1 cellular context compared by ENCODE assay signal in genomic region chr6:163570579-163571231, GRCh38.
A peak's percentile ranks its signal among the peaks of the same experiment; 100 is the strongest.
TF ChIP-seq lines count a peak whose summit lies in the region.

No MANE protein-coding gene starts in this region.

TF ChIP-seq in K562, 482 proteins besides CTCF, POLR2A, EP300 and RAD21 (continued from another document and continues in another):
- TF ChIP-seq ZNF398 (CRISPR knock-in tag; IDR thresholded peaks at IDR 0.05) (no peak), SRSF9 (IDR thresholded peaks at IDR 0.05; ENCODE audit: borderline replicate concordance, low read depth, low read length) (no peak), ZNF217 (CRISPR knock-in tag; IDR thresholded peaks at IDR 0.05) (no peak), ZNF76 (CRISPR knock-in tag; IDR thresholded peaks at IDR 0.05; ENCODE audit: borderline replicate concordance) (no peak), GATA2 (CRISPR knock-in tag; IDR thresholded peaks at IDR 0.05) (no peak), CLOCK (CRISPR knock-in tag; IDR thresholded peaks at IDR 0.05; ENCODE audit: borderline replicate concordance) (no peak), CEBPB (tag; IDR thresholded peaks at IDR 0.05) (no peak), ZNF639 (CRISPR knock-in tag; conservative IDR thresholded peaks at IDR 0.05 in 1 of 2, IDR thresholded peaks at IDR 0.05 in 1 of 2) (0 out of 4 replicates have a peak, but pooled peaks of 1 of the 2 experiments have one; percentile 26), PHTF2 (CRISPR knock-in tag; IDR thresholded peaks at IDR 0.05) (no peak), LARP7 (IDR thresholded peaks at IDR 0.05) (0 out of 2 replicates have a peak, but pooled peaks have one; percentile 34), RNF2 (IDR thresholded peaks at IDR 0.05) (no peak), ZNF511 (CRISPR knock-in tag; IDR thresholded peaks at IDR 0.05) (no peak), GTF2F1 (IDR thresholded peaks at IDR 0.05; ENCODE audit: low read depth, low read length) (no peak), CREBBP (IDR thresholded peaks at IDR 0.05; ENCODE audit: low read depth, low read length) (no peak), ZNF121 (CRISPR knock-in tag; conservative IDR thresholded peaks at IDR 0.05) (no peak), KLF6 (CRISPR knock-in tag; IDR thresholded peaks at IDR 0.05; ENCODE audit: borderline replicate concordance) (no peak), CHD1 (IDR thresholded peaks at IDR 0.05; ENCODE audit: low read length) (no peak), SMARCA5 (IDR thresholded peaks at IDR 0.05) (no peak), FOXJ3 (CRISPR knock-in tag; IDR thresholded peaks at IDR 0.05) (no peak), FOXK1 (CRISPR knock-in tag; IDR thresholded peaks at IDR 0.05; ENCODE audit: borderline replicate concordance) (no peak), ID3 (CRISPR knock-in tag; IDR thresholded peaks at IDR 0.05) (no peak), ID3 (tag; IDR thresholded peaks at IDR 0.05) (no peak), ZBTB33 (CRISPR knock-in tag; IDR thresholded peaks at IDR 0.05) (peak; percentile 97), ZNF384 (IDR thresholded peaks at IDR 0.05; ENCODE audit: low read depth, low read length) (peak; percentile 39), FOXJ2 (tag; IDR thresholded peaks at IDR 0.05) (no peak), E4F1 (CRISPR knock-in tag; IDR thresholded peaks at IDR 0.05; ENCODE audit: borderline replicate concordance) (no peak), CC2D1A (IDR thresholded peaks at IDR 0.05) (peak; percentile 97), ZNF583 (CRISPR knock-in tag; IDR thresholded peaks at IDR 0.05) (no peak), NR2C1 (IDR thresholded peaks at IDR 0.05) (peak; percentile 99), NR2C1 (tag; IDR thresholded peaks at IDR 0.05) (peak; percentile 99), ETV6 (IDR thresholded peaks at IDR 0.05; ENCODE audit: borderline replicate concordance in 1 of 2, low read depth in 2 of 2, low read length in 1 of 2) (no peak), ETV6 (CRISPR knock-in tag; IDR thresholded peaks at IDR 0.05; ENCODE audit: borderline replicate concordance) (no peak), ELF1 (tag; IDR thresholded peaks at IDR 0.05) (no peak), SMAD1 (IDR thresholded peaks at IDR 0.05; ENCODE audit: low read depth, low read length, partially characterized antibody) (no peak), ZBTB26 (CRISPR knock-in tag; IDR thresholded peaks at IDR 0.05) (no peak), ZBTB8A (IDR thresholded peaks at IDR 0.05; ENCODE audit: partially characterized antibody) (no peak), CBX2 (IDR thresholded peaks at IDR 0.05; ENCODE audit: insufficient read depth, low read length, poor library complexity, severe bottlenecking) (no peak), ZBTB5 (IDR thresholded peaks at IDR 0.05) (no peak), NFE2 (IDR thresholded peaks at IDR 0.05; ENCODE audit: low read depth) (0 out of 2 replicates have a peak, but pooled peaks have one; percentile 6), SRSF1 (IDR thresholded peaks at IDR 0.05; ENCODE audit: low read depth, low read length) (no peak), RBM22 (IDR thresholded peaks at IDR 0.05; ENCODE audit: low read depth, low read length, poor library complexity, severe bottlenecking) (no peak), ZNF444 (CRISPR knock-in tag; IDR thresholded peaks at IDR 0.05) (no peak), ARID4B (CRISPR knock-in tag; IDR thresholded peaks at IDR 0.05) (no peak)
